In the genomic region with DNA sequence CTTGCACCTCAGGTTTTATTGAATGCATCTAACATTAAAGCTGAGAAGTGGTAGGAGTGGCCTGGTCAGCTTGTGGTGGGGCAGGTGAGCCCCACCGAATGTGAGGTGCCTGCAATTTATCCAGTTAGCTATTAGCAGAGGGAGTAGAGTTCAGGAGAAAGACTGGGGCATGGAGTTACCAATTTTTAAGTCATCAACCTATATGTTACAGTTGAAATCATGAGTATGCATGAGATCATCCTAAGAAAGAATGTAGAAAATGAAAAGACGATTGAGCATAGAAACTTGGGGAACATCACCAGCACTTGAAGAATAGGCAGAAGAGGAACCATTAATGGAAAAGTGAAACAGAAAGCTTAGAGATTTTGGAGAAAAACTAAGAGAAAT, we compare ENCODE assay signal across 16 cellular contexts. TPM values are rescaled to one million over a fixed set of nuclear protein-coding genes. Genes with fewer than 3 reads are reported as not detected.
A peak's percentile ranks its signal among the peaks of the same experiment; 100 is the strongest.
DNase-seq lines count a peak whose midpoint lies in the region; ATAC-seq and TF ChIP-seq lines count a peak whose summit lies in the region.
"Had no signal": no experiment of that assay in that cellular context is flagged by ENCODE, and none has a peak within 500 bp of the region (broad histone marks: within the 10 kb centered on the region; RNA-seq: fewer than 3 reads in every experiment).

No MANE protein-coding gene starts in this region.

- TF ChIP-seq POLR2A in gastrocnemius medialis (IDR thresholded peaks at IDR 0.05): no peak
- TF ChIP-seq POLR2A in body of pancreas (IDR thresholded peaks at IDR 0.05): no peak

- in situ Hi-C loops in gastrocnemius medialis (cut with MboI; ENCODE audit: low sequenced_read_pairs in 4 of 4): loop anchor here (5.0 to 25.0 kb wide), 7 partner anchors 140 to 522 kb away; partner anchors contain the start of gene PRKACB (in 1 of the 4)

- no peak overlapping the region for H3K9ac ChIP-seq in BLaER1
- H3K9ac ChIP-seq in fibroblast of lung (ENCODE audit: insufficient read depth, low read length): no peak overlapping the region

- H3K4me3 ChIP-seq in BLaER1 (no peak overlapping the region), fibroblast of lung (replicated peaks in 1 of 4; ENCODE audit: control extremely low read depth in 1 of 4, insufficient read depth in 1 of 4, low read depth in 3 of 4, low read length in 4 of 4) (no peak overlapping the region), gastrocnemius medialis (no peak overlapping the region), body of pancreas (no peak overlapping the region)
- H3K4me3 ChIP-seq: cardiac muscle cell, HAP-1 had no signal

- peak in 1 of 2 donors; percentile 0 for TF ChIP-seq CTCF in fibroblast of lung (conservative IDR thresholded peaks at IDR 0.05 in 1 of 2, IDR thresholded peaks at IDR 0.05 in 1 of 2; ENCODE audit: low read depth in 1 of 2, low read length in 2 of 2)
- TF ChIP-seq CTCF in gastrocnemius medialis (IDR thresholded peaks at IDR 0.05 in 4 of 5, conservative IDR thresholded peaks at IDR 0.05 in 1 of 5): no peak
- TF ChIP-seq CTCF in body of pancreas (IDR thresholded peaks at IDR 0.05): no peak

- no peaks in the 10 kb centered on the region for H3K79me2 ChIP-seq in fibroblast of lung (ENCODE audit: control insufficient read depth, insufficient read depth, low read length)

- 68 to 83% methylated on average over 2 of the region's 2 CpGs for WGBS in body of pancreas, 2 donors

- H3K27ac ChIP-seq in BLaER1 (no peak overlapping the region), fibroblast of lung (ENCODE audit: insufficient read depth, low read length) (no peak overlapping the region), gastrocnemius medialis (no peak overlapping the region), body of pancreas (no peak overlapping the region)
- H3K27ac ChIP-seq: cardiac muscle cell, WERI-Rb-1 had no signal

- H3K27me3 ChIP-seq in BLaER1 (no peaks in the 10 kb centered on the region), fibroblast of lung (ENCODE audit: control insufficient read depth, insufficient read depth, low read length) (no peaks in the 10 kb centered on the region), gastrocnemius medialis (no peaks in the 10 kb centered on the region), body of pancreas (no peaks in the 10 kb centered on the region)
- H3K27me3 ChIP-seq: cardiac muscle cell had no signal

- no peaks in the 10 kb centered on the region for H4K20me1 ChIP-seq in BLaER1
- H4K20me1 ChIP-seq in fibroblast of lung (ENCODE audit: control insufficient read depth, extremely low read depth, insufficient read depth, low read length): no peaks in the 10 kb centered on the region

- H3K4me1 ChIP-seq in BLaER1 (peaks cover 18% of the 10 kb centered on the region), fibroblast of lung (ENCODE audit: control insufficient read depth, extremely low read depth, insufficient read depth, low read length) (no peaks in the 10 kb centered on the region), gastrocnemius medialis (peaks cover 0 to 5% of the 10 kb centered on the region in 2 donors), body of pancreas (peaks cover 3% of the 10 kb centered on the region)

- H2AFZ ChIP-seq in fibroblast of lung (ENCODE audit: low read length): peak overlapping the region; percentile 61

- H3K36me3 ChIP-seq in BLaER1: no peaks in the 10 kb centered on the region
- H3K36me3 ChIP-seq in fibroblast of lung (ENCODE audit: control insufficient read depth, insufficient read depth, low read length): no peaks in the 10 kb centered on the region
- no peaks in the 10 kb centered on the region for H3K36me3 ChIP-seq in gastrocnemius medialis
- H3K36me3 ChIP-seq in body of pancreas (replicated peaks in 1 of 2; ENCODE audit: insufficient read depth in 1 of 2, low read depth in 2 of 2): no peaks in the 10 kb centered on the region
- H3K36me3 ChIP-seq: cardiac muscle cell, HAP-1, WERI-Rb-1 had no signal

- peaks cover 3% of the 10 kb centered on the region; the same call in 1 of the 2 replicates for H3K9me3 ChIP-seq in BLaER1
- no peaks in the 10 kb centered on the region for H3K9me3 ChIP-seq in fibroblast of lung (ENCODE audit: control insufficient read depth, insufficient read depth, low read depth, low read length)
- no peaks in the 10 kb centered on the region for H3K9me3 ChIP-seq in gastrocnemius medialis
- no peaks in the 10 kb centered on the region for H3K9me3 ChIP-seq in body of pancreas
- H3K9me3 ChIP-seq: HAP-1 had no signal

- intact Hi-C loops in gastrocnemius medialis (cut with DNase I; ENCODE audit: low total_unique reads): loop anchor here (5.0 kb wide), 5 partner anchors 182 to 502 kb away; no protein-coding TSS in a partner anchor
- intact Hi-C loops in body of pancreas (cut with DNase I): loop anchor here (5.0 to 10.0 kb wide), 3 partner anchors 190 to 318 kb away; no protein-coding TSS in a partner anchor

- ATAC-seq in GM18867 (IDR thresholded peaks at IDR 0.05; ENCODE audit: unreplicated experiment) (peak; percentile 11), gastrocnemius medialis (no peak), body of pancreas (no peak)

- H3K4me2 ChIP-seq in BLaER1: peak overlapping the region; percentile 47
- peak overlapping the region; percentile 73 for H3K4me2 ChIP-seq in fibroblast of lung (ENCODE audit: extremely low read depth, insufficient read depth, low read length)

- peak; percentile 16 for DNase-seq in HS-5 (ENCODE audit: low read depth)
- DNase-seq in fibroblast of lung (ENCODE audit: low read depth in 2 of 2): no peak
- DNase-seq in gastrocnemius medialis: no peak
- no peak for DNase-seq in NCI-H2107 treated with DMSO at 0.1 percent for 48 hours (lab: John Stamatoyannopoulos, UW; ENCODE audit: unreplicated experiment)
- no peak for DNase-seq in NCI-H128 (lab: John Stamatoyannopoulos, UW; ENCODE audit: unreplicated experiment)
- DNase-seq in body of pancreas: no peak
- DNase-seq: activated naive CD4-positive, alpha-beta T cell treated with anti-CD3 and anti-CD28 coated beads, Interleukin-2, amount 10 ng/mL, durations not matched to agents 7 days and 5 days; head of caudate nucleus; NCI-H1694; stimulated activated CD4-positive, alpha-beta T cell treated with anti-CD3 and anti-CD28 coated beads, Interleukin-4, amount 100 ng/mL, for 1 hour; stimulated activated naive B cell treated with anti-CD40 and anti-IgM and Interleukin-4, amounts not matched to agents 10 μg/mL and 1 μg/mL and 100 μg/mL, for 72 hours; WERI-Rb-1 had no signal

RNA-seq across cellular contexts. Expression of gene DNASE2B, which starts 36.5 kb away (rescaled TPM):
- total RNA-seq in fibroblast of lung (not detected in 2 replicates), gastrocnemius medialis (1 to 10 TPM; 1.3 to 8.2 (median 2.9) TPM), body of pancreas (not detected)
- not detected in 2 replicates for polyA plus RNA-seq in fibroblast of lung
- polyA plus RNA-seq in fibroblast of lung (2012): not detected in 2 replicates
- polyA minus RNA-seq in fibroblast of lung (ENCODE audit: low replicate concordance): not detected in 2 replicates
- total RNA-seq: cardiac muscle cell had no signal
- polyA plus RNA-seq: cardiac muscle cell had no signal

RNA-seq across cellular contexts. Expression of gene RPF1, which starts 44.3 kb away (rescaled TPM):
- total RNA-seq in fibroblast of lung: 31.6 and 32.2 TPM in 2 replicates
- polyA plus RNA-seq in fibroblast of lung: 40.6 and 44.2 TPM in 2 replicates
- 32.6 and 36.9 TPM in 2 replicates for polyA plus RNA-seq in fibroblast of lung (2012)
- 0.59 TPM in 1 of 2 replicates, not detected in the other for polyA minus RNA-seq in fibroblast of lung (ENCODE audit: low replicate concordance)
- 10 to 100 TPM; 35.9 to 61.9 (median 52.4) TPM for total RNA-seq in gastrocnemius medialis
- 10 to 100 TPM; 17.9 to 26.7 TPM for total RNA-seq in body of pancreas
